8 cellular contexts compared by ENCODE assay signal in genomic region chr19:6736169-6736916, GRCh38. TPM values are rescaled to one million over a fixed set of nuclear protein-coding genes. Genes with fewer than 3 reads are reported as not detected.
DNase-seq lines count a peak whose midpoint lies in the region; ATAC-seq and TF ChIP-seq lines count a peak whose summit lies in the region.

No MANE protein-coding gene starts in this region.

- intact Hi-C loops in CD4-positive, alpha-beta T cell (cut with DNase I, micrococcal nuclease) = loop anchor here (1.0 to 5.0 kb wide), 5 partner anchors 104 to 796 kb away; partner anchors contain the start of genes ALKBH7 (in 1 of the 2) and CRB3 (in 1 of the 2)

- peak overlapping the region in 4 of 5 donors; percentile 64 to 88 (median 80) for H3K9ac ChIP-seq in subcutaneous abdominal adipose tissue (ENCODE audit: low read length in 5 of 5)

- no peaks in the 10 kb centered on the region for H3K9me3 ChIP-seq in CD4-positive, alpha-beta T cell (ENCODE audit: control insufficient read depth, low read length)
- H3K9me3 ChIP-seq in RWPE2 (ENCODE audit: severe bottlenecking) (no peaks in the 10 kb centered on the region), subcutaneous abdominal adipose tissue (ENCODE audit: control insufficient read depth in 5 of 5, low read length in 5 of 5) (no peaks in the 10 kb centered on the region)

- H3K9me3 Mint-ChIP-seq in CD4-positive, alpha-beta T cell = no peaks in the 10 kb centered on the region
- no peaks in the 10 kb centered on the region for H3K9me3 Mint-ChIP-seq in nephron

- ATAC-seq in CD4-positive, alpha-beta T cell (ENCODE audit: poor library complexity) = peak; percentile 21
- ATAC-seq in HG02798 (IDR thresholded peaks at IDR 0.05; ENCODE audit: poor library complexity, unreplicated experiment) = peak; percentile 12
- peak; percentile 24 for ATAC-seq in RWPE2 (ENCODE audit: low read depth)
- ATAC-seq in GM21528 (IDR thresholded peaks at IDR 0.05; ENCODE audit: low FRiP score, unreplicated experiment) = no peak

- H3K36me3 ChIP-seq in RWPE2 (ENCODE audit: low read depth) (peaks cover 8% of the 10 kb centered on the region), subcutaneous abdominal adipose tissue (ENCODE audit: control insufficient read depth in 5 of 5, insufficient read depth in 5 of 5, low read length in 5 of 5) (peaks cover 0 to 26% (median 25%) of the 10 kb centered on the region in 5 donors)

- peak overlapping the region; percentile 81 for H3K4me3 ChIP-seq in RWPE2 (ENCODE audit: severe bottlenecking)
- peak overlapping the region; percentile 89 for H3K4me3 ChIP-seq in fibroblast of the aortic adventitia (ENCODE audit: low read depth, low read length)
- peak overlapping the region; percentile 77 to 88 (median 87) for H3K4me3 ChIP-seq in subcutaneous abdominal adipose tissue (ENCODE audit: low read depth in 1 of 5, low read length in 5 of 5)

- H3K4me1 ChIP-seq in RWPE2 (ENCODE audit: insufficient read depth, poor library complexity, severe bottlenecking) (peaks cover 14% of the 10 kb centered on the region), subcutaneous abdominal adipose tissue (ENCODE audit: control insufficient read depth in 5 of 5, insufficient read depth in 5 of 5, low read length in 5 of 5) (peaks cover 9 to 53% (median 38%) of the 10 kb centered on the region in 5 donors)

- H3K27ac Mint-ChIP-seq in CD4-positive, alpha-beta T cell = peak overlapping the region; percentile 85
- peak overlapping the region; percentile 90 to 99 (median 98) for H3K27ac Mint-ChIP-seq in nephron

- peak in 9 of 10 experiments; percentile 35 to 69 (median 49) for DNase-seq in CD4-positive, alpha-beta T cell
- DNase-seq in RWPE2 (ENCODE audit: low spot score) (no peak), fibroblast of the aortic adventitia (ENCODE audit: low read depth) (peak; percentile 91)
- peak; percentile 52 for DNase-seq in activated effector memory CD4-positive, alpha-beta T cell treated with Interleukin-2 at 50 U/mL for 16 hours

- POLR2A ChIA-PET in CD4-positive, alpha-beta T cell (lab: Charles Lee) = interaction anchor here (0.7 to 4.4 kb wide), 10 partner anchors 13 to 363 kb away, joined by 3 to 44 read pairs (median 8); partner anchors contain the start of genes KHSRP, SH2D3A and VAV1

- H3K27ac ChIP-seq in CD4-positive, alpha-beta T cell (ENCODE audit: low read depth, low read length) = peak overlapping the region; percentile 92
- H3K27ac ChIP-seq in RWPE2 (ENCODE audit: poor library complexity, severe bottlenecking) (peak overlapping the region; percentile 85), subcutaneous abdominal adipose tissue (ENCODE audit: low read depth, low read length) (peak overlapping the region; percentile 81)

- H3K4me3 Mint-ChIP-seq in CD4-positive, alpha-beta T cell = peak overlapping the region; percentile 95
- peak overlapping the region; percentile 98 to 99 (median 99) for H3K4me3 Mint-ChIP-seq in nephron

- H3K27me3 ChIP-seq in CD4-positive, alpha-beta T cell (ENCODE audit: control insufficient read depth, insufficient read depth, low read length) = no peaks in the 10 kb centered on the region
- H3K27me3 ChIP-seq in RWPE2 (ENCODE audit: insufficient read depth, poor library complexity, severe bottlenecking) (no peaks in the 10 kb centered on the region), subcutaneous abdominal adipose tissue (ENCODE audit: control insufficient read depth in 5 of 5, insufficient read depth in 4 of 5, low read length in 5 of 5) (no peaks in the 10 kb centered on the region)

- peaks cover 42% of the 10 kb centered on the region for H3K4me1 Mint-ChIP-seq in CD4-positive, alpha-beta T cell (ENCODE audit: low read depth)
- H3K4me1 Mint-ChIP-seq in nephron = peaks cover 35% of the 10 kb centered on the region

- peak; percentile 57 for TF ChIP-seq CTCF in CD4-positive, alpha-beta T cell (IDR thresholded peaks at IDR 0.05)
- TF ChIP-seq CTCF in RWPE2 (IDR thresholded peaks at IDR 0.05; ENCODE audit: poor library complexity, severe bottlenecking) (peak; percentile 62), fibroblast of the aortic adventitia (IDR thresholded peaks at IDR 0.05; ENCODE audit: insufficient read depth, low read length) (peak; percentile 78), nephron (IDR thresholded peaks at IDR 0.05; ENCODE audit: unreplicated experiment in 3 of 3) (peak; percentile 57 to 68 (median 58))

- CTCF ChIA-PET in CD4-positive, alpha-beta T cell (lab: Charles Lee) = interaction anchor here (0.6 to 2.3 kb wide), 8 partner anchors 31 to 333 kb away, joined by 3 to 12 read pairs (median 4); partner anchors contain the start of genes SH2D3A, TNFSF14, VAV1 and ZNF557

- no peaks in the 10 kb centered on the region for H3K27me3 Mint-ChIP-seq in CD4-positive, alpha-beta T cell
- H3K27me3 Mint-ChIP-seq in nephron (ENCODE audit: low read depth) = no peaks in the 10 kb centered on the region

- peaks cover 25% of the 10 kb centered on the region for H3K36me3 Mint-ChIP-seq in CD4-positive, alpha-beta T cell (ENCODE audit: low read depth)
- H3K36me3 Mint-ChIP-seq in nephron (ENCODE audit: low read depth) = peaks cover 16% of the 10 kb centered on the region

RNA-seq across cellular contexts. Expression of gene GPR108, which starts 1.0 kb away (rescaled TPM):
- 10 to 100 TPM; 34.5 to 36.6 TPM for total RNA-seq in CD4-positive, alpha-beta T cell
- total RNA-seq in fibroblast of the aortic adventitia (ENCODE audit: low replicate concordance) = 32.5 and 33.4 TPM in 2 replicates

RNA-seq across cellular contexts. Expression of gene TRIP10, which starts 3.1 kb away (rescaled TPM):
- 1 to 10 TPM; 1.6 to 1.9 TPM for total RNA-seq in CD4-positive, alpha-beta T cell
- 33.3 and 44.9 TPM in 2 replicates for total RNA-seq in fibroblast of the aortic adventitia (ENCODE audit: low replicate concordance)

RNA-seq across cellular contexts. Expression of gene C3, which starts 15.9 kb away (rescaled TPM):
- total RNA-seq in CD4-positive, alpha-beta T cell = under 1 TPM in 1 of 2 experiments, not detected in 1; 0.55 TPM
- 93.5 and 1,485 TPM in 2 replicates for total RNA-seq in fibroblast of the aortic adventitia (ENCODE audit: low replicate concordance)

RNA-seq across cellular contexts. Expression of gene SH2D3A, which starts 30.9 kb away (rescaled TPM):
- 10 to 100 TPM; 39.2 to 41.3 TPM for total RNA-seq in CD4-positive, alpha-beta T cell
- not detected in 2 replicates for total RNA-seq in fibroblast of the aortic adventitia (ENCODE audit: low replicate concordance)

RNA-seq across cellular contexts. Expression of gene VAV1, which starts 36.2 kb away (rescaled TPM):
- 10 to 100 TPM; 70.0 to 70.1 TPM for total RNA-seq in CD4-positive, alpha-beta T cell
- total RNA-seq in fibroblast of the aortic adventitia (ENCODE audit: low replicate concordance) = not detected in 2 replicates

Comparison
In these comparisons a context has a peak if more than half of its experiments do, and no peak if none do; other contexts are left out.
1. RNA of gene TRIP10, which starts 3.1 kb away (total RNA-seq): 33.3 to 44.9 TPM in fibroblast of the aortic adventitia; 1.6 to 1.9 TPM in CD4-positive, alpha-beta T cell; every median in the first group is over 10 times any median in the second.
2. RNA of gene C3, which starts 15.9 kb away (total RNA-seq): 93.5 to 1,485 TPM in fibroblast of the aortic adventitia; 0.55 TPM in CD4-positive, alpha-beta T cell; every median in the first group is over 10 times any median in the second.
3. Peak in every context shown above with its lines, with median percentiles within 50 percentile points of each other: H3K27ac ChIP-seq, CTCF ChIP-seq and H3K4me3 ChIP-seq.